Comparison of ENCODE assay signal across 8 cellular contexts in the genomic region with DNA sequence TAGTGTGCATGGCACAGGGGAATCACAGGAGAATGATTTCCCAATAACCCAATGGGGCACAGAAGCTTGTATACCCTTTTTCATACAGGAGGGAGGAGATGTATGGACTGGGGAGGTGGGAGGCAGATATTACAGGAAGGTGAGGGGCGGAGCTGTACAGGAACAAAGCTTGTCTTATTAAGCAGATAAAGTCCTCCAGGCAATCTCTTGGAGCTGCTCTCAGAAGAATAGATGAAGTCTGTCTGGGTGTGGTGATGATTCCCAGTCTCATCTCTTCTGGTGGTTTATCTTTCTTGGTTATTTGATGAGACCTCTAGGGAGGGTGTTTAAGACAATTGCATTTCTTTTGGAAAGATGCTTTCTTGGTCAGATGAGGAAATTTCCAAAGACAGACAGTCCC. TPM values are rescaled to one million over a fixed set of nuclear protein-coding genes. Genes with fewer than 3 reads are reported as not detected.
"Had no signal": no experiment of that assay in that cellular context is flagged by ENCODE, and none has a peak within 500 bp of the region (broad histone marks: within the 10 kb centered on the region; RNA-seq: fewer than 3 reads in every experiment).

No MANE protein-coding gene starts in this region.

- DNase-seq: GM23248, GOT3, H7, HFFc6, KBM-7 had no signal

- H3K9me3 Mint-ChIP-seq: HFFc6 had no signal

- H3K27ac Mint-ChIP-seq: HFFc6, IgD-negative memory B cell had no signal

- H3K4me3 Mint-ChIP-seq: HFFc6, IgD-negative memory B cell had no signal

- ATAC-seq: HCT116, HepG2 had no signal

- FAIRE-seq: HepG2 had no signal

RNA-seq across cellular contexts. Expression of gene CPA5, which starts 25.1 kb away (rescaled TPM):
- polyA plus RNA-seq: IgD-negative memory B cell had no signal

RNA-seq across cellular contexts. Expression of gene CPA4, which starts 26.6 kb away (rescaled TPM):
- polyA plus RNA-seq: IgD-negative memory B cell had no signal

RNA-seq across cellular contexts. Expression of gene CPA2, which starts 52.9 kb away (rescaled TPM):
- polyA plus RNA-seq: GM23248, HepG2, IgD-negative memory B cell had no signal
